Comparison of ENCODE assay signal across 10 cellular contexts in genomic region chr1:54138994-54139393, GRCh38. TPM values are rescaled to one million over a fixed set of nuclear protein-coding genes. Genes with fewer than 3 reads are reported as not detected.
"Had no signal": no experiment of that assay in that cellular context is flagged by ENCODE, and none has a peak within 500 bp of the region (broad histone marks: within the 10 kb centered on the region; RNA-seq: fewer than 3 reads in every experiment).

No MANE protein-coding gene starts in this region.

- H3K27ac Mint-ChIP-seq: GM23338 had no signal

- H3K4me2 ChIP-seq: GM23338, KMS-11 had no signal

- H3K9ac ChIP-seq: KMS-11 had no signal

- ATAC-seq: GM23338, HCT116 had no signal

- H3K27ac ChIP-seq: KMS-11 had no signal

- H3K4me3 ChIP-seq: GM23338, HAP-1 had no signal

- H3K4me3 Mint-ChIP-seq: GM23338 had no signal

- DNase-seq: H7, IMR-90, KBM-7 had no signal

- H3K9me3 ChIP-seq: HAP-1 had no signal

- H3K9me3 Mint-ChIP-seq: GM23338 had no signal

- H3K36me3 ChIP-seq: HAP-1 had no signal

- FAIRE-seq: HTR-8/SVneo had no signal

- H2AFZ ChIP-seq: GM23338 had no signal

RNA-seq across cellular contexts. Expression of gene CDCP2, which starts 13.8 kb away (rescaled TPM):
- total RNA-seq: GM23338, H4, H7, HT-29, IMR-90 had no signal
- polyA plus RNA-seq: GM23338, IMR-90 had no signal
